Comparison of ENCODE assay signal across 26 cellular contexts in the genomic region with DNA sequence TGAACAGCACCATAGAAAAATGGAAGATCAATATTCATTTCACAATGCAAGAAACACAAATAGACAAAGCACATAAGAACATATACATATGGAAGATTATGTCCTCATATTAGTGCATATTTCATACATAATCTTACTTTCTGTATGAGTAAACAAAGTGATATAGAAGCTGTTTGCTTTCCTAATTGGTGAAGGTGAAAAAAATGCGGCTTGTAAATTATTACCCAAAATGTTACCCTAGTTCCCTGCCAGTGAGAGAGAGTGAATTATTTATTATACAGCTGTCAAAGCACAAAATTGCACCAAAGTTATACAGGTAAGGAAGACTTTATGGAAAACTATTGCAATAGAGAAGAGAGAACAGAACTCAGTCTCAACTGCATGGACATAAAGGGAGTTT.
"Had no signal": no experiment of that assay in that cellular context is flagged by ENCODE, and none has a peak within 500 bp of the region (broad histone marks: within the 10 kb centered on the region; RNA-seq: fewer than 3 reads in every experiment).

No MANE protein-coding gene starts in this region.

- ATAC-seq: activated CD8-positive, alpha-beta T cell treated with anti-CD3 and anti-CD28 coated beads for 36 hours; activated naive CD4-positive, alpha-beta T cell treated with anti-CD3 and anti-CD28 coated beads, Interleukin-2, amount 50 U/mL, for 72 hours; activated T-cell treated with anti-CD3 and anti-CD28 coated beads, Interleukin-2, amount 50 U/mL, for 72 hours had no signal

- FAIRE-seq: urothelium cell line had no signal

- H3K9me3 ChIP-seq: esophagus squamous epithelium, suprapubic skin had no signal

- H3K4me1 Mint-ChIP-seq: activated B cell treated with CpG ODN at 0.5 μM for 24 hours, naive B cell had no signal

- H3K27ac ChIP-seq: epithelial cell of prostate, left ventricle myocardium inferior, spleen, suprapubic skin had no signal

- H3K36me3 ChIP-seq: esophagus squamous epithelium, left ventricle myocardium inferior, spleen, suprapubic skin had no signal

- DNase-seq: activated B cell treated with CpG ODN at 0.5 μM for 24 hours; activated CD4-positive, alpha-beta T cell treated with anti-CD3 and anti-CD28 coated beads, Interleukin-2, amount 50 U/mL, for 1 hour; activated CD8-positive, alpha-beta T cell treated with anti-CD3 and anti-CD28 coated beads for 36 hours; activated naive CD4-positive, alpha-beta T cell; activated T-cell treated with anti-CD3 and anti-CD28 coated beads, Interleukin-2, amount 50 U/mL, for 72 hours; effector CD4-positive, alpha-beta T cell; esophagus squamous epithelium; foreskin melanocyte; islet precursor cell; left ventricle myocardium inferior; naive B cell; occipital lobe; posterior cingulate gyrus; right cardiac atrium; spleen; stimulated activated naive CD4-positive, alpha-beta T cell; T-helper 1 cell; trophoblast cell had no signal

- H3K27me3 Mint-ChIP-seq: activated B cell treated with CpG ODN at 0.5 μM for 24 hours; activated CD8-positive, alpha-beta T cell treated with anti-CD3 and anti-CD28 coated beads for 36 hours; dendritic cell treated with granulocyte-macrophage colony-stimulating factor and Interleukin-4, amounts not matched to agents 40 ng/mL and 50 ng/mL, for 4 days; naive B cell had no signal

- H3K4me3 Mint-ChIP-seq: activated B cell treated with CpG ODN at 0.5 μM for 24 hours; activated CD8-positive, alpha-beta T cell treated with anti-CD3 and anti-CD28 coated beads for 36 hours; activated T-cell treated with anti-CD3 and anti-CD28 coated beads, Interleukin-2, amount 50 U/mL, for 72 hours; dendritic cell treated with granulocyte-macrophage colony-stimulating factor and Interleukin-4, amounts not matched to agents 40 ng/mL and 50 ng/mL, for 4 days; naive B cell; T-helper 2 cell treated with Interferon-gamma antibody and Interleukin-4, amounts not matched to agents 5 μg/mL and 100 μg/mL, for 36 hours had no signal

- H3K36me3 Mint-ChIP-seq: brain, naive B cell had no signal

- H3K4me1 ChIP-seq: esophagus squamous epithelium, left ventricle myocardium inferior, spleen, suprapubic skin had no signal

- H3K27me3 ChIP-seq: esophagus squamous epithelium, spleen, suprapubic skin had no signal

- H3K27ac Mint-ChIP-seq: activated B cell treated with CpG ODN at 0.5 μM for 24 hours; activated CD8-positive, alpha-beta T cell treated with anti-CD3 and anti-CD28 coated beads for 36 hours; activated naive CD4-positive, alpha-beta T cell treated with anti-CD3 and anti-CD28 coated beads, Interleukin-2, amount 50 U/mL, for 72 hours; activated T-cell treated with anti-CD3 and anti-CD28 coated beads, Interleukin-2, amount 50 U/mL, for 72 hours; dendritic cell treated with granulocyte-macrophage colony-stimulating factor and Interleukin-4, amounts not matched to agents 40 ng/mL and 50 ng/mL, for 4 days; naive B cell; T-helper 2 cell treated with Interferon-gamma antibody and Interleukin-4, amounts not matched to agents 5 μg/mL and 100 μg/mL, for 36 hours had no signal

- H3K4me3 ChIP-seq: esophagus squamous epithelium, left ventricle myocardium inferior, lung, spleen, suprapubic skin had no signal
